In genomic region chr2:31208240-31208639, GRCh38 we compare ENCODE assay signal across 14 cellular contexts. TPM values are rescaled to one million over a fixed set of nuclear protein-coding genes. Genes with fewer than 3 reads are reported as not detected.
DNase-seq lines count a peak whose midpoint lies in the region; ATAC-seq and TF ChIP-seq lines count a peak whose summit lies in the region.
"Had no signal": no experiment of that assay in that cellular context is flagged by ENCODE, and none has a peak within 500 bp of the region (broad histone marks: within the 10 kb centered on the region; RNA-seq: fewer than 3 reads in every experiment).

No MANE protein-coding gene starts in this region.

- H3K23ac ChIP-seq in mesendoderm (ENCODE audit: low read length) = no peak overlapping the region

- H3K9ac ChIP-seq in HUES64 (ENCODE audit: low read depth, low read length) (no peak overlapping the region), mesendoderm (ENCODE audit: low read length) (peak overlapping the region; percentile 0)

- peak overlapping the region; percentile 96 for H3K18ac ChIP-seq in mesendoderm (ENCODE audit: low read length)

- peak overlapping the region; percentile 56 for H3K27ac Mint-ChIP-seq in activated B cell treated with CpG ODN at 0.5 μM for 24 hours

- H3K4me1 Mint-ChIP-seq in activated B cell treated with CpG ODN at 0.5 μM for 24 hours = peaks cover 22% of the 10 kb centered on the region
- H3K4me1 Mint-ChIP-seq: CD8-positive, alpha-beta memory T cell had no signal

- DNase-seq in activated B cell treated with CpG ODN at 0.5 μM for 24 hours (no peak), mesendoderm (no peak), ureter (ENCODE audit: low spot score) (peak; percentile 13), NCI-H69 (lab: John Stamatoyannopoulos, UW) (no peak), NCI-H1048 (lab: John Stamatoyannopoulos, UW) (no peak), G401 (ENCODE audit: low spot score) (no peak)
- DNase-seq: BE2C; CD8-positive, alpha-beta memory T cell; GF-D8; NCI-H2029; NCI-H2171; PC-3; SJCRH30 had no signal

- TF ChIP-seq CTCF in activated B cell treated with CpG ODN at 0.5 μM for 24 hours (IDR thresholded peaks at IDR 0.05) = no peak

- H3K36me3 ChIP-seq in HUES64 (ENCODE audit: insufficient read depth, low read length) (no peaks in the 10 kb centered on the region), mesendoderm (ENCODE audit: control insufficient read depth, insufficient read depth, low read length) (no peaks in the 10 kb centered on the region)
- H3K36me3 ChIP-seq: BE2C, SJCRH30 had no signal

- intact Hi-C loops in activated B cell treated with CpG ODN at 0.5 μM for 24 hours (cut with micrococcal nuclease) = loop anchor here (1.0 to 2.0 kb wide), 3 partner anchors 9 to 125 kb away; partner anchors contain the start of gene CAPN14

- H3K9me3 Mint-ChIP-seq in activated B cell treated with CpG ODN at 0.5 μM for 24 hours = no peaks in the 10 kb centered on the region
- H3K9me3 Mint-ChIP-seq: CD8-positive, alpha-beta memory T cell had no signal

- in situ Hi-C loops in G401 (cut with HindIII; ENCODE audit: low sequenced_read_pairs) = no loop called here

- H3K36me3 Mint-ChIP-seq in activated B cell treated with CpG ODN at 0.5 μM for 24 hours (ENCODE audit: low read depth) = peaks cover 2% of the 10 kb centered on the region
- H3K36me3 Mint-ChIP-seq: CD8-positive, alpha-beta memory T cell had no signal

- peak overlapping the region; percentile 66 for H2AK5ac ChIP-seq in mesendoderm (ENCODE audit: low read length)

- CTCF ChIA-PET in activated B cell treated with CpG ODN at 0.5 μM for 24 hours (lab: Charles Lee) = interaction anchor here (1.2 to 2.4 kb wide), 2 partner anchors 48 to 125 kb away, joined by 7 to 11 read pairs; no protein-coding TSS in a partner anchor

- H3K27ac ChIP-seq in HUES64 (ENCODE audit: low read depth, low read length) (peak overlapping the region; percentile 28; the same call in 1 of the 2 replicates), mesendoderm (ENCODE audit: low read depth, low read length) (peak overlapping the region; percentile 59)
- H3K27ac ChIP-seq: SJCRH30 had no signal

- peak overlapping the region; percentile 71 for H3K56ac ChIP-seq in mesendoderm (ENCODE audit: low read length)

- H3K79me2 ChIP-seq in mesendoderm (ENCODE audit: control insufficient read depth, insufficient read depth, low read length) = no peaks in the 10 kb centered on the region

- H3K27me3 Mint-ChIP-seq in activated B cell treated with CpG ODN at 0.5 μM for 24 hours = no peaks in the 10 kb centered on the region

- H4K8ac ChIP-seq in mesendoderm (ENCODE audit: low read depth, low read length) = no peak overlapping the region

- H3K4me3 Mint-ChIP-seq in activated B cell treated with CpG ODN at 0.5 μM for 24 hours = no peak overlapping the region
- H3K4me3 Mint-ChIP-seq: CD8-positive, alpha-beta memory T cell had no signal

- POLR2A ChIA-PET in activated B cell treated with CpG ODN at 0.5 μM for 24 hours (lab: Charles Lee) = interaction anchor here (0.7 to 2.5 kb wide), 5 partner anchors 11 to 48 kb away, joined by 3 to 13 read pairs (median 3); partner anchors contain the start of gene EHD3

- H3K4me1 ChIP-seq in HUES64 (ENCODE audit: insufficient read depth, low read length) (peaks cover 12% of the 10 kb centered on the region; the same call in 1 of the 2 replicates), mesendoderm (ENCODE audit: control insufficient read depth, low read depth, low read length) (peaks cover 15% of the 10 kb centered on the region)
- H3K4me1 ChIP-seq: BE2C, SJCRH30 had no signal

- H3K4me3 ChIP-seq in HUES64 (ENCODE audit: low read length) (no peak overlapping the region), mesendoderm (ENCODE audit: low read length) (no peak overlapping the region)
- H3K4me3 ChIP-seq: SJCRH30 had no signal

- H3K4ac ChIP-seq in mesendoderm (ENCODE audit: low read depth, low read length) = peak overlapping the region; percentile 82

- no peaks in the 10 kb centered on the region for H3K79me1 ChIP-seq in mesendoderm (ENCODE audit: low read length)

- no CpG with 5 or more reads among the region's 1 CpG for WGBS in HUES64
- no CpG with 5 or more reads among the region's 1 CpG for WGBS in mesendoderm (ENCODE audit: extremely low coverage, insufficient coverage, low lambda C conversion rate)

- peak overlapping the region; percentile 97 for H2BK15ac ChIP-seq in mesendoderm (replicated peaks; ENCODE audit: low read depth)

- no peak overlapping the region for H4K5ac ChIP-seq in mesendoderm (ENCODE audit: low read length)

- peak overlapping the region; percentile 89 for H2BK5ac ChIP-seq in mesendoderm (ENCODE audit: low read length)

- H2BK120ac ChIP-seq in mesendoderm (ENCODE audit: low read depth, low read length) = peak overlapping the region; percentile 97

- no peak overlapping the region for H3K4me2 ChIP-seq in mesendoderm (ENCODE audit: low read length)

- no peak for ATAC-seq in activated B cell treated with CpG ODN at 0.5 μM for 24 hours (ENCODE audit: low read depth)
- ATAC-seq: PC-3 had no signal

- no peaks in the 10 kb centered on the region for H3K9me3 ChIP-seq in HUES64 (ENCODE audit: insufficient read depth, low read depth, low read length)
- H3K9me3 ChIP-seq: BE2C, SJCRH30 had no signal

- H3K27me3 ChIP-seq in HUES64 (ENCODE audit: insufficient read depth, low read length) (no peaks in the 10 kb centered on the region), mesendoderm (ENCODE audit: insufficient read depth, low read length, poor library complexity) (no peaks in the 10 kb centered on the region)
- H3K27me3 ChIP-seq: BE2C had no signal

RNA-seq across cellular contexts. Expression of gene CAPN14, which starts 9.1 kb away (rescaled TPM):
- not detected for polyA plus RNA-seq in HUES64 (2013, experiment 1 of 2)
- polyA plus RNA-seq in HUES64 (2013, experiment 2 of 2) = 0.13 TPM
- total RNA-seq in activated B cell treated with CpG ODN at 0.5 μM for 24 hours = 2.4 and 3.3 TPM in 2 replicates
- 0.10 TPM for polyA plus RNA-seq in mesendoderm (2013, experiment 1 of 2)
- 0.07 TPM for polyA plus RNA-seq in mesendoderm (2013, experiment 2 of 2)
- total RNA-seq in ureter = 0.62 TPM
- total RNA-seq in G401 (2014; rRNA removed; shearing (Covaris generic)) = not detected in 2 replicates
- total RNA-seq: PC-3, SJCRH30 had no signal

RNA-seq across cellular contexts. Expression of gene EHD3, which starts 25.7 kb away (rescaled TPM):
- 6.1 TPM for polyA plus RNA-seq in HUES64 (2013, experiment 1 of 2)
- 6.8 TPM for polyA plus RNA-seq in HUES64 (2013, experiment 2 of 2)
- total RNA-seq in activated B cell treated with CpG ODN at 0.5 μM for 24 hours (38.1 and 40.3 TPM in 2 replicates), ureter (12.7 TPM)
- polyA plus RNA-seq in mesendoderm (2013, experiment 1 of 2) = 8.2 TPM
- polyA plus RNA-seq in mesendoderm (2013, experiment 2 of 2) = 8.7 TPM
- 3.5 and 4.9 TPM in 2 replicates for total RNA-seq in G401 (2014; rRNA removed; shearing (Covaris generic))
- total RNA-seq: SJCRH30 had no signal
